ENCODE assay signal across 8 cellular contexts in genomic region chr18:26307161-26307773, GRCh38.
DNase-seq lines count a peak whose midpoint lies in the region; ATAC-seq, FAIRE-seq and TF ChIP-seq lines count a peak whose summit lies in the region.

No MANE protein-coding gene starts in this region.

- POLR2A ChIA-PET in MCF 10A (lab: Yijun Ruan, JAX), result interaction anchor here (0.7 to 1.3 kb wide), 5 partner anchors 76 to 305 kb away, joined by 3 to 5 read pairs (median 3); no protein-coding TSS in a partner anchor

- no peaks in the 10 kb centered on the region for H3K27me3 Mint-ChIP-seq in MCF 10A (ENCODE audit: insufficient read depth, unreplicated experiment)

- no peaks in the 10 kb centered on the region for H3K36me3 ChIP-seq in Peyer's patch

- TF ChIP-seq CTCF in AG10803 (conservative IDR thresholded peaks at IDR 0.05; ENCODE audit: low read length) (peak; percentile 89), MCF 10A (IDR thresholded peaks at IDR 0.05; ENCODE audit: unreplicated experiment) (peak; percentile 59), Peyer's patch (IDR thresholded peaks at IDR 0.05) (peak in 3 of 6 experiments; percentile 39 to 51 (median 49))

- peak; percentile 61 for DNase-seq in AG10803 (ENCODE audit: low read depth)
- peak; percentile 5 for DNase-seq in GM12891 (ENCODE audit: insufficient read length, low spot score)
- DNase-seq in NCI-H446 treated with DMSO at 0.1 percent for 48 hours (lab: John Stamatoyannopoulos, UW), result peak; percentile 21
- DNase-seq in MCF 10A (ENCODE audit: unreplicated experiment), result peak; percentile 65
- DNase-seq in left kidney (ENCODE audit: low read depth, low spot score), result peak; percentile 79
- no peak for DNase-seq in Peyer's patch

- no peaks in the 10 kb centered on the region for H3K4me1 Mint-ChIP-seq in MCF 10A (ENCODE audit: insufficient read depth, unreplicated experiment)

- no peak overlapping the region for H3K27ac Mint-ChIP-seq in MCF 10A (ENCODE audit: low read depth, unreplicated experiment)

- H3K27me3 ChIP-seq in Peyer's patch, result no peaks in the 10 kb centered on the region

- H3K9me3 Mint-ChIP-seq in MCF 10A (ENCODE audit: unreplicated experiment), result no peaks in the 10 kb centered on the region

- FAIRE-seq in GM12891 (lab: Jason Lieb, UNC), result peak; percentile 58

- BruUV-seq in MCF 10A (replicated peaks; lab: Mats Ljungman, UMichigan), result no TSS peak

- TF ChIP-seq POLR2A in GM12891 (IDR thresholded peaks at IDR 0.05; ENCODE audit: low read depth, low read length) (no peak), Peyer's patch (IDR thresholded peaks at IDR 0.05) (no peak)

- H3K4me3 Mint-ChIP-seq in MCF 10A (ENCODE audit: unreplicated experiment), result no peak overlapping the region

- H3K27ac ChIP-seq in Peyer's patch, result no peak overlapping the region

- H3K4me3 ChIP-seq in AG10803 (ENCODE audit: low read length) (no peak overlapping the region), Peyer's patch (no peak overlapping the region)

- no peaks in the 10 kb centered on the region for H3K36me3 Mint-ChIP-seq in MCF 10A (ENCODE audit: insufficient read depth, unreplicated experiment)

- CTCF ChIA-PET in MCF 10A (lab: Yijun Ruan, JAX), result interaction anchor here (0.6 to 2.9 kb wide), 31 partner anchors 9 to 1381 kb away, joined by 3 to 16 read pairs (median 3); no protein-coding TSS in a partner anchor

- no peaks in the 10 kb centered on the region for H3K9me3 ChIP-seq in Peyer's patch

- intact Hi-C loops in MCF 10A (cut with micrococcal nuclease), result loop anchor here (1.0 to 2.0 kb wide), 6 partner anchors 76 to 697 kb away; no protein-coding TSS in a partner anchor

- ATAC-seq in HG03354 (IDR thresholded peaks at IDR 0.05; ENCODE audit: poor library complexity, severe bottlenecking, unreplicated experiment) (peak; percentile 86), GM18868 (IDR thresholded peaks at IDR 0.05; ENCODE audit: unreplicated experiment) (no peak)

- H3K4me1 ChIP-seq in Peyer's patch, result no peaks in the 10 kb centered on the region

TF ChIP-seq in GM12891, 5 proteins besides CTCF, POLR2A, EP300 and RAD21:
- TF ChIP-seq SPI1 (IDR thresholded peaks at IDR 0.05; ENCODE audit: low read depth, low read length), result no peak
- no peak for TF ChIP-seq PAX5 (IDR thresholded peaks at IDR 0.05; ENCODE audit: insufficient read depth, low read length, severe bottlenecking)
- TF ChIP-seq POU2F2 (IDR thresholded peaks at IDR 0.05; ENCODE audit: low read depth, low read length), result no peak
- TF ChIP-seq TAF1 (IDR thresholded peaks at IDR 0.05; ENCODE audit: low read depth, low read length), result no peak
- no peak for TF ChIP-seq POLR2AphosphoS5 (IDR thresholded peaks at IDR 0.05; ENCODE audit: low read depth, low read length)
TF ChIP-seq in GM12891: peak in this region for 0.

Comparison
In these comparisons a context has a peak if more than half of its experiments do, and no peak if none do; other contexts are left out.
1. DNase-seq: peak in AG10803 (single experiment), GM12891 (single experiment), NCI-H446 treated with DMSO at 0.1 percent for 48 hours (single experiment), MCF 10A (single experiment) and left kidney (single experiment); none in Peyer's patch (0 of 3).